10 cellular contexts compared by ENCODE assay signal in the genomic region with DNA sequence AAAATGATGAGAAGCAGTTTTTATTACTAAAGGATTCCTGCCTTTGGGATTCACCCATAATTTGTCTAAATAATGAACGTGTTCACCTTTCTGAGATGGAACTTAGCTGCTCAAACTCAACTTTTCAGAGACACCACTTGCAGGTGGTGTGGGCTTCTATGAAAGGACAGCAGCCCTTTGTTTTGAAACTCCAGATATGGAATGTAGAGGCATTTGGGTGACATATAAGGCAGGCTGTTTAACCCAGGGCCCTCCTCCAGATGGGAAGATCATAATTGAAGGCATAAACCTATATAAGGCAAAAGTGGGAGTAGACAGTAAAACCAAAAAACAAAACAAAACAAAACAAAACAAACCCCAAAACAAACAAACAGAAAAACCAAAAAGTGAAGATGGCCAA. TPM values are rescaled to one million over a fixed set of nuclear protein-coding genes. Genes with fewer than 3 reads are reported as not detected.
DNase-seq lines count a peak whose midpoint lies in the region; ATAC-seq and TF ChIP-seq lines count a peak whose summit lies in the region.
"Had no signal": no experiment of that assay in that cellular context is flagged by ENCODE, and none has a peak within 500 bp of the region (broad histone marks: within the 10 kb centered on the region; RNA-seq: fewer than 3 reads in every experiment).

No MANE protein-coding gene starts in this region.

- H3K56ac ChIP-seq in mesendoderm (ENCODE audit: low read length), result peak overlapping the region; percentile 89

- H3K4ac ChIP-seq in mesendoderm (ENCODE audit: low read depth, low read length), result no peak overlapping the region

- no peak for DNase-seq in heart left ventricle
- DNase-seq in left cardiac atrium, result no peak
- no peak for DNase-seq in activated CD8-positive, alpha-beta T cell treated with anti-CD3 and anti-CD28 coated beads, Interleukin-2, amount 10 ng/mL, durations not matched to agents 7 days and 5 days
- DNase-seq in mesendoderm, result no peak
- DNase-seq in upper lobe of left lung, result no peak
- no peak for DNase-seq in SW 1271 (lab: John Stamatoyannopoulos, UW)
- no peak for DNase-seq in NK-92 (lab: John Stamatoyannopoulos, UW; ENCODE audit: unreplicated experiment)
- DNase-seq in DMS79 treated with DMSO at 0.1 percent for 48 hours (lab: John Stamatoyannopoulos, UW), result no peak

- no peaks in the 10 kb centered on the region for H3K79me2 ChIP-seq in mesendoderm (ENCODE audit: control insufficient read depth, insufficient read depth, low read length)

- H3K4me3 ChIP-seq in heart left ventricle, result peak overlapping the region in 7 of 12 donors; percentile 51 to 64 (median 61)
- no peak overlapping the region for H3K4me3 ChIP-seq in mesendoderm (ENCODE audit: low read length)
- peak overlapping the region in 2 of 4 donors; percentile 55 to 63 for H3K4me3 ChIP-seq in upper lobe of left lung

- H3K4me1 ChIP-seq in heart left ventricle (peaks cover 0 to 14% (median 0%) of the 10 kb centered on the region in 12 donors), mesendoderm (ENCODE audit: control insufficient read depth, low read depth, low read length) (no peaks in the 10 kb centered on the region), upper lobe of left lung (peaks cover 0 to 12% (median 5%) of the 10 kb centered on the region in 4 donors)

- peaks cover 21% of the 10 kb centered on the region for H3K4me1 Mint-ChIP-seq in activated CD8-positive, alpha-beta T cell treated with anti-CD3 and anti-CD28 coated beads, Interleukin-2, amount 10 ng/mL, durations not matched to agents 7 days and 5 days (ENCODE audit: low read depth)

- no peak overlapping the region for H3K4me2 ChIP-seq in mesendoderm (ENCODE audit: low read length)

- no peak for TF ChIP-seq POLR2A in heart left ventricle (IDR thresholded peaks at IDR 0.05)
- no peak for TF ChIP-seq POLR2A in upper lobe of left lung (IDR thresholded peaks at IDR 0.05)

- H3K9ac ChIP-seq in mesendoderm (ENCODE audit: low read length), result peak overlapping the region; percentile 65

- H4K5ac ChIP-seq in mesendoderm (ENCODE audit: low read length), result no peak overlapping the region

- H3K4me3 Mint-ChIP-seq in activated CD8-positive, alpha-beta T cell treated with anti-CD3 and anti-CD28 coated beads, Interleukin-2, amount 10 ng/mL, durations not matched to agents 7 days and 5 days, result peak overlapping the region; percentile 79

- intact Hi-C loops in heart left ventricle (cut with DNase I) (loop anchor here in 5 of 10 donors (1.0 to 5.0 kb wide), 3 partner anchors 96 to 120 kb away; a partner anchor contains a TSS), left cardiac atrium (cut with DNase I) (loop anchor here (1.0 to 5.0 kb wide), 2 partner anchors 119 to 121 kb away; no protein-coding TSS in a partner anchor)

- CTCF ChIA-PET in activated CD8-positive, alpha-beta T cell treated with anti-CD3 and anti-CD28 coated beads, Interleukin-2, amount 10 ng/mL, durations not matched to agents 7 days and 5 days (lab: Charles Lee), result interaction anchor here (0.7 to 3.5 kb wide), 24 partner anchors 8 to 164 kb away, joined by 3 to 68 read pairs (median 6); a partner anchor contains a TSS

- no peak overlapping the region for H4K8ac ChIP-seq in mesendoderm (ENCODE audit: low read depth, low read length)

- H3K36me3 ChIP-seq in heart left ventricle (no peaks in the 10 kb centered on the region), mesendoderm (ENCODE audit: control insufficient read depth, insufficient read depth, low read length) (no peaks in the 10 kb centered on the region), upper lobe of left lung (no peaks in the 10 kb centered on the region)

- no peaks in the 10 kb centered on the region for H3K9me3 Mint-ChIP-seq in activated CD8-positive, alpha-beta T cell treated with anti-CD3 and anti-CD28 coated beads, Interleukin-2, amount 10 ng/mL, durations not matched to agents 7 days and 5 days (ENCODE audit: insufficient read depth)

- no peaks in the 10 kb centered on the region for H3K36me3 Mint-ChIP-seq in activated CD8-positive, alpha-beta T cell treated with anti-CD3 and anti-CD28 coated beads, Interleukin-2, amount 10 ng/mL, durations not matched to agents 7 days and 5 days (ENCODE audit: low read depth)

- H3K27ac ChIP-seq in heart left ventricle (peak overlapping the region in 8 of 12 donors; percentile 30 to 76 (median 60)), mesendoderm (ENCODE audit: low read depth, low read length) (peak overlapping the region; percentile 61), upper lobe of left lung (peak overlapping the region in 3 of 4 donors; percentile 69 to 75 (median 69))
- H3K27ac ChIP-seq: C4-2B had no signal

- H3K27me3 Mint-ChIP-seq in activated CD8-positive, alpha-beta T cell treated with anti-CD3 and anti-CD28 coated beads, Interleukin-2, amount 10 ng/mL, durations not matched to agents 7 days and 5 days (ENCODE audit: low read depth), result no peaks in the 10 kb centered on the region

- no peak overlapping the region for H2AK5ac ChIP-seq in mesendoderm (ENCODE audit: low read length)

- H3K27me3 ChIP-seq in heart left ventricle, result no peaks in the 10 kb centered on the region
- H3K27me3 ChIP-seq in mesendoderm (ENCODE audit: insufficient read depth, low read length, poor library complexity), result no peaks in the 10 kb centered on the region
- no peaks in the 10 kb centered on the region for H3K27me3 ChIP-seq in upper lobe of left lung

- peak overlapping the region; percentile 89 for H3K27ac Mint-ChIP-seq in activated CD8-positive, alpha-beta T cell treated with anti-CD3 and anti-CD28 coated beads, Interleukin-2, amount 10 ng/mL, durations not matched to agents 7 days and 5 days

- ATAC-seq in heart left ventricle (no peak), left cardiac atrium (no peak), upper lobe of left lung (ENCODE audit: low FRiP score in 2 of 2) (no peak)
- no peak for ATAC-seq in activated CD8-positive, alpha-beta T cell treated with anti-CD3 and anti-CD28 coated beads, Interleukin-2, amount 10 ng/mL, durations not matched to agents 7 days and 5 days

- no peaks in the 10 kb centered on the region for H3K79me1 ChIP-seq in mesendoderm (ENCODE audit: low read length)

- no peak overlapping the region for H2BK15ac ChIP-seq in mesendoderm (replicated peaks; ENCODE audit: low read depth)

- 90 to 100% (median 99%) methylated on average over 1 of the region's 1 CpG for WGBS in heart left ventricle, 4 donors
- no CpG with 5 or more reads among the region's 1 CpG for WGBS in mesendoderm (ENCODE audit: extremely low coverage, insufficient coverage, low lambda C conversion rate)
- WGBS in upper lobe of left lung, 2 donors, result 86 to 95% methylated on average over 1 of the region's 1 CpG

- TF ChIP-seq CTCF in heart left ventricle (IDR thresholded peaks at IDR 0.05), result no peak
- no peak for TF ChIP-seq CTCF in upper lobe of left lung (IDR thresholded peaks at IDR 0.05)

- H3K23ac ChIP-seq in mesendoderm (ENCODE audit: low read length), result no peak overlapping the region

- POLR2A ChIA-PET in activated CD8-positive, alpha-beta T cell treated with anti-CD3 and anti-CD28 coated beads, Interleukin-2, amount 10 ng/mL, durations not matched to agents 7 days and 5 days (lab: Charles Lee), result interaction anchor here (0.8 to 2.1 kb wide), 8 partner anchors 12 to 123 kb away, joined by 3 to 12 read pairs (median 4); a partner anchor contains a TSS

- no peak overlapping the region for H2BK5ac ChIP-seq in mesendoderm (ENCODE audit: low read length)

- H3K18ac ChIP-seq in mesendoderm (ENCODE audit: low read length), result no peak overlapping the region

- no peak for TF ChIP-seq EP300 in upper lobe of left lung (IDR thresholded peaks at IDR 0.05)

- H2BK120ac ChIP-seq in mesendoderm (ENCODE audit: low read depth, low read length), result no peak overlapping the region

- H3K9me3 ChIP-seq in heart left ventricle (no peaks in the 10 kb centered on the region), upper lobe of left lung (no peaks in the 10 kb centered on the region)

RNA-seq across cellular contexts. Expression of a gene that starts 11.9 kb away (rescaled TPM):
- total RNA-seq in heart left ventricle, result 10 to 100 TPM; 21.9 to 43.3 (median 27.5) TPM
- polyA plus RNA-seq in heart left ventricle, result 10 to 100 TPM; 10.9 to 20.0 TPM
- total RNA-seq in left cardiac atrium, result 10 to 100 TPM; 27.2 to 28.4 TPM
- 10 to 100 TPM; 28.9 to 31.6 TPM for total RNA-seq in activated CD8-positive, alpha-beta T cell treated with anti-CD3 and anti-CD28 coated beads, Interleukin-2, amount 10 ng/mL, durations not matched to agents 7 days and 5 days
- 24.9 TPM for polyA plus RNA-seq in mesendoderm (2013, experiment 1 of 2)
- 25.9 TPM for polyA plus RNA-seq in mesendoderm (2013, experiment 2 of 2)
- total RNA-seq in upper lobe of left lung, result 10 to 100 TPM; 24.2 to 38.8 (median 26.7) TPM

RNA-seq across cellular contexts. Expression of a gene that starts 37.6 kb away (rescaled TPM):
- not detected for total RNA-seq in heart left ventricle
- not detected for polyA plus RNA-seq in heart left ventricle
- total RNA-seq in left cardiac atrium, result not detected
- total RNA-seq in activated CD8-positive, alpha-beta T cell treated with anti-CD3 and anti-CD28 coated beads, Interleukin-2, amount 10 ng/mL, durations not matched to agents 7 days and 5 days, result under 1 TPM in 1 of 2 experiments, not detected in 1; 0.97 TPM
- polyA plus RNA-seq in mesendoderm (2013, experiment 1 of 2), result 0.13 TPM
- polyA plus RNA-seq in mesendoderm (2013, experiment 2 of 2), result 0.10 TPM
- not detected for total RNA-seq in upper lobe of left lung
- total RNA-seq: PC-3 had no signal

RNA-seq across cellular contexts. Expression of a gene that starts 43.0 kb away (rescaled TPM):
- total RNA-seq in heart left ventricle (1 to 10 TPM; 1.1 to 3.7 (median 2.5) TPM), left cardiac atrium (1 to 10 TPM in 1 of 2 donors, under 1 TPM in 1; 0.68 to 1.8 TPM), upper lobe of left lung (1 to 10 TPM in 2 of 6 donors, under 1 TPM in 4; 0.46 to 4.8 (median 0.75) TPM)
- polyA plus RNA-seq in heart left ventricle, result 1 to 10 TPM; 1.3 to 2.1 TPM
- total RNA-seq in activated CD8-positive, alpha-beta T cell treated with anti-CD3 and anti-CD28 coated beads, Interleukin-2, amount 10 ng/mL, durations not matched to agents 7 days and 5 days, result under 1 TPM; 0.08 to 0.11 TPM
- polyA plus RNA-seq in mesendoderm (2013, experiment 1 of 2), result 0.06 TPM
- 0.07 TPM for polyA plus RNA-seq in mesendoderm (2013, experiment 2 of 2)

RNA-seq across cellular contexts. Expression of a gene that starts 44.1 kb away (rescaled TPM):
- total RNA-seq in heart left ventricle (under 1 TPM in 1 of 9 donors, not detected in 8; 0.27 TPM), left cardiac atrium (under 1 TPM in 1 of 2 donors, not detected in 1; 0.12 TPM), upper lobe of left lung (10 to 100 TPM in 2 of 6 donors, 1 to 10 TPM in 2, under 1 TPM in 2; 0.29 to 15.5 (median 1.9) TPM)
- under 1 TPM in 1 of 2 donors, not detected in 1; 0.03 TPM for polyA plus RNA-seq in heart left ventricle
- total RNA-seq in activated CD8-positive, alpha-beta T cell treated with anti-CD3 and anti-CD28 coated beads, Interleukin-2, amount 10 ng/mL, durations not matched to agents 7 days and 5 days, result under 1 TPM in 1 of 2 experiments, not detected in 1; 0.10 TPM
- polyA plus RNA-seq in mesendoderm (2013, experiment 1 of 2), result 0.20 TPM
- polyA plus RNA-seq in mesendoderm (2013, experiment 2 of 2), result 0.22 TPM
